9 cellular contexts compared by ENCODE assay signal in genomic region chr2:217222511-217222910, GRCh38.
DNase-seq lines count a peak whose midpoint lies in the region; ATAC-seq and TF ChIP-seq lines count a peak whose summit lies in the region.
"Had no signal": no experiment of that assay in that cellular context is flagged by ENCODE, and none has a peak within 500 bp of the region (broad histone marks: within the 10 kb centered on the region; RNA-seq: fewer than 3 reads in every experiment).

No MANE protein-coding gene starts in this region.

- ATAC-seq in GM19455 (IDR thresholded peaks at IDR 0.05; ENCODE audit: unreplicated experiment), result peak; percentile 48
- ATAC-seq in HG03457 (IDR thresholded peaks at IDR 0.05; ENCODE audit: unreplicated experiment), result peak; percentile 31
- ATAC-seq: Panc1 had no signal

- no peaks in the 10 kb centered on the region for H3K79me2 ChIP-seq in DOHH2 (ENCODE audit: control insufficient read depth, low read length)

- H3K4me1 ChIP-seq in DOHH2 (ENCODE audit: control insufficient read depth, low read length), result peaks cover 21% of the 10 kb centered on the region

- H3K4me2 ChIP-seq in DOHH2 (ENCODE audit: low read length), result peak overlapping the region; percentile 20; the same call in 1 of the 2 replicates

- peak overlapping the region; percentile 1 for H3K4me3 Mint-ChIP-seq in activated T-helper 1 cell treated with anti-CD3 and anti-CD28 coated beads, Interleukin-12 subunit alpha, Interleukin-12 subunit beta, Interleukin-2, Interleukin-4 antibody, amounts not matched to agents 30 ng/mL and 10 ng/mL and 1 ng/mL, durations not matched to agents 14 hours and 24 hours and 36 hours

- peaks cover 88% of the 10 kb centered on the region for H3K27me3 ChIP-seq in DOHH2 (ENCODE audit: control insufficient read depth, low read length)

- H3K27me3 Mint-ChIP-seq in activated T-helper 1 cell treated with anti-CD3 and anti-CD28 coated beads, Interleukin-12 subunit alpha, Interleukin-12 subunit beta, Interleukin-2, Interleukin-4 antibody, amounts not matched to agents 30 ng/mL and 10 ng/mL and 1 ng/mL, durations not matched to agents 14 hours and 24 hours and 36 hours (ENCODE audit: insufficient read depth), result peaks cover 10% of the 10 kb centered on the region

- H3K4me3 ChIP-seq in DOHH2 (ENCODE audit: low read length), result no peak overlapping the region

- no peak overlapping the region for H3K27ac ChIP-seq in DOHH2 (ENCODE audit: low read depth, low read length)

- peaks cover 7% of the 10 kb centered on the region; the same call in 1 of the 2 replicates for H3F3A ChIP-seq in DOHH2 (ENCODE audit: control insufficient read depth, insufficient read depth)

- H3K9me3 Mint-ChIP-seq in activated T-helper 1 cell treated with anti-CD3 and anti-CD28 coated beads, Interleukin-12 subunit alpha, Interleukin-12 subunit beta, Interleukin-2, Interleukin-4 antibody, amounts not matched to agents 30 ng/mL and 10 ng/mL and 1 ng/mL, durations not matched to agents 14 hours and 24 hours and 36 hours, result peaks cover 10% of the 10 kb centered on the region

- no peaks in the 10 kb centered on the region for H3K36me3 ChIP-seq in DOHH2 (ENCODE audit: control insufficient read depth, low read length)

- peaks cover 14% of the 10 kb centered on the region for H4K20me1 ChIP-seq in DOHH2 (ENCODE audit: control insufficient read depth, insufficient read depth, low read depth, low read length)

- intact Hi-C loops in activated T-helper 1 cell treated with anti-CD3 and anti-CD28 coated beads, Interleukin-12 subunit alpha, Interleukin-12 subunit beta, Interleukin-2, Interleukin-4 antibody, amounts not matched to agents 30 ng/mL and 10 ng/mL and 1 ng/mL, durations not matched to agents 14 hours and 24 hours and 36 hours (cut with micrococcal nuclease), result loop anchor here (2.0 to 10.0 kb wide), 7 partner anchors 60 to 1672 kb away; partner anchors contain the start of gene SMARCAL1

- H3K36me3 Mint-ChIP-seq in activated T-helper 1 cell treated with anti-CD3 and anti-CD28 coated beads, Interleukin-12 subunit alpha, Interleukin-12 subunit beta, Interleukin-2, Interleukin-4 antibody, amounts not matched to agents 30 ng/mL and 10 ng/mL and 1 ng/mL, durations not matched to agents 14 hours and 24 hours and 36 hours (ENCODE audit: low read depth), result peaks cover 9% of the 10 kb centered on the region

- H3K27ac Mint-ChIP-seq in activated T-helper 1 cell treated with anti-CD3 and anti-CD28 coated beads, Interleukin-12 subunit alpha, Interleukin-12 subunit beta, Interleukin-2, Interleukin-4 antibody, amounts not matched to agents 30 ng/mL and 10 ng/mL and 1 ng/mL, durations not matched to agents 14 hours and 24 hours and 36 hours, result peak overlapping the region; percentile 46

- no peaks in the 10 kb centered on the region for H3K9me2 ChIP-seq in DOHH2 (replicated peaks; ENCODE audit: control insufficient read depth, low read length)

- peaks cover 4% of the 10 kb centered on the region; the same call in 1 of the 2 replicates for H3K9me3 ChIP-seq in DOHH2 (ENCODE audit: control insufficient read depth, insufficient read depth, low read length)

- no peak for TF ChIP-seq CTCF in DOHH2 (IDR thresholded peaks at IDR 0.05; ENCODE audit: low read depth, low read length, poor library complexity, severe bottlenecking)

- DNase-seq in activated T-helper 1 cell treated with anti-CD3 and anti-CD28 coated beads, Interleukin-12 subunit alpha, Interleukin-12 subunit beta, Interleukin-2, Interleukin-4 antibody, amounts not matched to agents 30 ng/mL and 10 ng/mL and 1 ng/mL, durations not matched to agents 14 hours and 24 hours and 36 hours (ENCODE audit: low spot score), result peak; percentile 5
- DNase-seq in COLO668 (lab: John Stamatoyannopoulos, UW; ENCODE audit: unreplicated experiment) (no peak), NCI-H226 (no peak), ecto neural progenitor cell (ENCODE audit: low spot score) (no peak), HCEC 1CT (no peak)

- peaks cover 57% of the 10 kb centered on the region for H3K4me1 Mint-ChIP-seq in activated T-helper 1 cell treated with anti-CD3 and anti-CD28 coated beads, Interleukin-12 subunit alpha, Interleukin-12 subunit beta, Interleukin-2, Interleukin-4 antibody, amounts not matched to agents 30 ng/mL and 10 ng/mL and 1 ng/mL, durations not matched to agents 14 hours and 24 hours and 36 hours (ENCODE audit: low read depth)
